20 cellular contexts compared by ENCODE assay signal in the genomic region with DNA sequence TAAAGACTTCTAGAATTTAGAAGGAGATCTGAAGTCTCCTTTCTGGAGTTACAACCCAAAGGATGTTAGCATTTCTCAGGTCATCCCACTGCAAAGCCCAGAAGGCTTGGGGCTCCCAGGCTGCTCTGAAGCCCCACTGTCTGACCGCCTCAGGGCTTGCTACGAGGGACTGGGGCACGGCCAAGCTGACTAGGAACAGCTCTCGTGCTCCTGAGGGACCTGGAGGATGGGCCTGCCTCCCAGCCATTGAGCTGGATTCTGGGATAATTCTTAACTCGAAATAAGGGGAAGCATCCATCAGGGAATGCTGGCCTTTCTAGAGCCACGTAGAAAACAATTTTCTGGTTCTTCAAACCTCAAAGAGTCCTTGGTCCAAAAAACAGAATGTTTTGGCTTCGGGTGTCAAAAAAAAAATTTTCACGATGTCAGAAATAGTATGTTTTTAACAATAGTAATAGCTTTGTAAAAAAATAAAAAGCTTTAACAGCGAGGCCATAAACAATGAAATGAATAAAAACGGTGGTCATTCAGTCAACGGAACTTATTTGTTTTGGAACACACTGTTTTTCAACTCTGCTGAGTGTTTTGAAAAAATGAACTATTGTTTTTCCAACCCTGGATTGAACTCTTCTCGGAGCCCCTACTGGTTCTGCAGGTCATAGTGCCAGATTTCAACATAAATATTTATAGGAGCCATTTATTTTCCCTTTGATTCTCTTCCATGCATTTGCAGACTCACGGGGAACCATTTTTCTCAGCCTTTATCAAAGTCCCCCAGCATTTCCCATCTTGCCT. TPM values are rescaled to one million over a fixed set of nuclear protein-coding genes. Genes with fewer than 3 reads are reported as not detected.
DNase-seq lines count a peak whose midpoint lies in the region; ATAC-seq, FAIRE-seq and TF ChIP-seq lines count a peak whose summit lies in the region.
"Had no signal": no experiment of that assay in that cellular context is flagged by ENCODE, and none has a peak within 500 bp of the region (broad histone marks: within the 10 kb centered on the region; RNA-seq: fewer than 3 reads in every experiment).

No MANE protein-coding gene starts in this region.

- H3K36me3 ChIP-seq in prostate gland = no peaks in the 10 kb centered on the region
- H3K36me3 ChIP-seq in vagina = no peaks in the 10 kb centered on the region

- intact Hi-C loops in Right ventricle myocardium superior (cut with DNase I) (no loop called here), Right ventricle myocardium inferior (cut with DNase I) (loop anchor here (5.0 kb wide), 1 partner anchor 48 kb away; the partner anchor contains the start of gene SLC12A3), prostate gland (cut with DNase I) (loop anchor here (10.0 kb wide), 1 partner anchor 59 kb away; no protein-coding TSS in a partner anchor), vagina (cut with DNase I) (no loop called here)

- WGBS in prostate gland = 10% methylated on average over 13 of the region's 13 CpGs

- peak overlapping the region; percentile 94 to 95 for H3K27ac ChIP-seq in prostate gland
- H3K27ac ChIP-seq in vagina = peak overlapping the region; percentile 73
- H3K27ac ChIP-seq: hepatocyte, RWPE1 had no signal

- ATAC-seq in Right ventricle myocardium superior (ENCODE audit: poor library complexity) = no peak
- ATAC-seq in Right ventricle myocardium inferior = no peak
- no peak for ATAC-seq in HG03469 (IDR thresholded peaks at IDR 0.05; ENCODE audit: unreplicated experiment)
- ATAC-seq: K562 had no signal

- in situ Hi-C loops in G401 (cut with HindIII; ENCODE audit: low sequenced_read_pairs) = no loop called here

- DNase-seq in Right ventricle myocardium superior (peak; percentile 61), Right ventricle myocardium inferior (ENCODE audit: missing footprints) (no peak), fibroblast of peridontal ligament (ENCODE audit: extremely low read depth) (peak; percentile 23), prostate gland (ENCODE audit: low spot score) (peak; percentile 60), vagina (ENCODE audit: extremely low spot score in 2 of 2) (no peak), G401 (ENCODE audit: low spot score) (no peak), frontal cortex (ENCODE audit: low spot score in 2 of 2) (no peak)
- DNase-seq: ACHN; effector CD8-positive, alpha-beta T cell; NCI-H1694 treated with DMSO at 0.1 percent for 48 hours; NCI-H526; nucleus accumbens; stimulated activated CD4-positive, alpha-beta T cell treated with anti-CD3 and anti-CD28 coated beads, Interleukin-4, amount 100 ng/mL, for 4 hours had no signal

- H3K4me1 ChIP-seq in prostate gland (replicated peaks) = peaks cover 54% of the 10 kb centered on the region
- peaks cover 44% of the 10 kb centered on the region for H3K4me1 ChIP-seq in vagina

- no peak for FAIRE-seq in frontal cortex (lab: Jason Lieb, UNC)
- FAIRE-seq: K562 had no signal

- no peak overlapping the region for H3K4me3 ChIP-seq in prostate gland
- H3K4me3 ChIP-seq in vagina = no peak overlapping the region
- H3K4me3 ChIP-seq: hepatocyte, K562 had no signal

- no peak for TF ChIP-seq CTCF in prostate gland (IDR thresholded peaks at IDR 0.05)
- TF ChIP-seq CTCF in vagina (IDR thresholded peaks at IDR 0.05) = no peak

- no peaks in the 10 kb centered on the region for H3K9me3 ChIP-seq in prostate gland
- no peaks in the 10 kb centered on the region for H3K9me3 ChIP-seq in vagina

- H3K27me3 ChIP-seq in prostate gland (replicated peaks; ENCODE audit: insufficient read depth) (no peaks in the 10 kb centered on the region), vagina (no peaks in the 10 kb centered on the region)
- H3K27me3 ChIP-seq: hepatocyte had no signal

- TF ChIP-seq POLR2A in prostate gland (IDR thresholded peaks at IDR 0.05) (no peak), vagina (IDR thresholded peaks at IDR 0.05) (no peak)

RNA-seq across cellular contexts. Expression of gene HERPUD1, which starts 16.4 kb away (rescaled TPM):
- total RNA-seq in Right ventricle myocardium superior (105 TPM), Right ventricle myocardium inferior (114 TPM), prostate gland (100 to 1,000 TPM; 365 to 952 TPM), vagina (97.7 TPM), frontal cortex (42.0 TPM)
- total RNA-seq in G401 (2014; rRNA removed; shearing (Covaris generic)) = 49.0 and 75.8 TPM in 2 replicates

RNA-seq across cellular contexts. Expression of gene CETP, which starts 46.2 kb away (rescaled TPM):
- 0.24 TPM for total RNA-seq in Right ventricle myocardium superior
- 0.32 TPM for total RNA-seq in Right ventricle myocardium inferior
- under 1 TPM in 1 of 2 donors, not detected in 1; 0.40 TPM for total RNA-seq in prostate gland
- not detected for total RNA-seq in vagina
- not detected in 2 replicates for total RNA-seq in G401 (2014; rRNA removed; shearing (Covaris generic))
- total RNA-seq in frontal cortex = 0.82 TPM
- total RNA-seq: activated naive CD4-positive, alpha-beta T cell treated with anti-CD3 and anti-CD28 coated beads, Interleukin-2, amount 50 U/mL, for 72 hours; hepatocyte; K562 had no signal

RNA-seq across cellular contexts. Expression of gene SLC12A3, which starts 50.5 kb away (rescaled TPM):
- total RNA-seq in Right ventricle myocardium superior (not detected), Right ventricle myocardium inferior (not detected), prostate gland (under 1 TPM in 1 of 2 donors, not detected in 1; 0.23 TPM), vagina (not detected), frontal cortex (not detected)
- 0.25 TPM in 1 of 2 replicates, not detected in the other for total RNA-seq in G401 (2014; rRNA removed; shearing (Covaris generic))
- total RNA-seq: activated naive CD4-positive, alpha-beta T cell treated with anti-CD3 and anti-CD28 coated beads, Interleukin-2, amount 50 U/mL, for 72 hours; hepatocyte; K562; lower leg skin; subcutaneous adipose tissue had no signal

Comparison
In these comparisons a context has a peak if more than half of its experiments do, and no peak if none do; other contexts are left out.
1. DNase-seq: peak in Right ventricle myocardium superior (single experiment), fibroblast of peridontal ligament (single experiment) and prostate gland (single experiment); none in Right ventricle myocardium inferior (single experiment), vagina (0 of 2), G401 (single experiment) and frontal cortex (0 of 2).
2. intact Hi-C loops: an anchor here in Right ventricle myocardium inferior (5.0 kb wide) and prostate gland (10.0 kb wide); none called in Right ventricle myocardium superior and vagina.